Comparison of ENCODE assay signal across 23 cellular contexts in the genomic region with DNA sequence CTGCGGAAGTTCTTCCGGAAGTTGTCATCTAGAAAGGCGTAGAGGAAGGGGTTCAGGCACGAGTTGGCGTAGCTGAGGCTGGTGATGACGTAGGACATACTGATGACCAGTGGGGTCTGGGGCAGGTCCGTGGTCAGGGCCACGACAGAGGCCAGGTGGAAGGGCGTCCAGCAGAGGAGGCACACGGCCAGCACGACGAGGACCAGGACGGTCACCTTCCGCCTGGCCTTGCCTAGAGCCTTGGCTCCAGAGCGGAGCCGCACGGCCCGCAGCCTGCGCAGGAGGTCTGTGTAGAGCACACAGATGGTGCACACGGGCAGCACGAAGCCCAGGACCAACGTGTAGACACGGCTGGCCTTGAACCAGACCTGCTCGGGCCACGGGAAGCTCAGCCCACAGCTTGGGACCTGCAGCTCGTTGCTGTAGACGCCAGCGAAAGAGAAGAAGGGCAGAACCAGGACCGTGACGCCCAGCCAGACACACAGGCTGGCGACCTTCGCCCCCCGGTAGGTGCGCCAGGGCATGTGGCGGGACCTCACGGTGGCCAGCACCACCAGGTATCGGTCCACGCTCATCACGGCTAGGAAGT. TPM values are rescaled to one million over a fixed set of nuclear protein-coding genes. Genes with fewer than 3 reads are reported as not detected.
DNase-seq lines count a peak whose midpoint lies in the region; ATAC-seq and TF ChIP-seq lines count a peak whose summit lies in the region.
"Had no signal": no experiment of that assay in that cellular context is flagged by ENCODE, and none has a peak within 500 bp of the region (broad histone marks: within the 10 kb centered on the region; RNA-seq: fewer than 3 reads in every experiment).

No MANE protein-coding gene starts in this region.

- intact Hi-C loops in uterus (cut with DNase I; ENCODE audit: low total_unique reads) = no loop called here

- no peak overlapping the region for H2AFZ ChIP-seq in osteoblast (ENCODE audit: low read length)

- DNase-seq in activated CD4-positive, CD25-positive, alpha-beta regulatory T cell treated with anti-CD3 and anti-CD28 coated beads, Interleukin-2, amount 50 U/mL, for 72 hours = peak; percentile 24
- peak; percentile 0 for DNase-seq in HK-2 (ENCODE audit: unreplicated experiment)
- DNase-seq in endothelial cell (ENCODE audit: low spot score) = no peak
- peak; percentile 77 for DNase-seq in osteoblast (ENCODE audit: insufficient read length, low spot score, missing footprints)
- no peak for DNase-seq in amygdala (lab: John Stamatoyannopoulos, UW)
- DNase-seq in kidney tubule cell (ENCODE audit: low spot score) = no peak
- no peak for DNase-seq in uterus
- DNase-seq: activated CD4-positive, alpha-beta T cell treated with anti-CD3 and anti-CD28 coated beads for 1 hour; activated gamma-delta T cell; DND-41; HFFc6; NCI-H1092; NCI-H1930; NCI-H226; NCI-H748 treated with DMSO at 0.1 percent for 48 hours; SHP77; SW 1271 had no signal

- no peak for ATAC-seq in activated CD4-positive, CD25-positive, alpha-beta regulatory T cell treated with anti-CD3 and anti-CD28 coated beads, Interleukin-2, amount 50 U/mL, for 24 hours
- ATAC-seq: left lobe of liver had no signal

- no peak overlapping the region for H3K4me3 ChIP-seq in osteoblast (ENCODE audit: insufficient read depth, low read length)
- no peak overlapping the region for H3K4me3 ChIP-seq in uterus
- H3K4me3 ChIP-seq: thoracic aorta had no signal

- H3K79me2 ChIP-seq in osteoblast (ENCODE audit: insufficient read depth, low read length) = no peaks in the 10 kb centered on the region

- H3K9me3 Mint-ChIP-seq in endothelial cell (ENCODE audit: unreplicated experiment) = no peaks in the 10 kb centered on the region
- H3K9me3 Mint-ChIP-seq: HFFc6 had no signal

- TF ChIP-seq CTCF in endothelial cell (IDR thresholded peaks at IDR 0.05; ENCODE audit: unreplicated experiment) = no peak
- TF ChIP-seq CTCF in osteoblast (IDR thresholded peaks at IDR 0.05; ENCODE audit: extremely low read depth, low read depth, low read length) = no peak
- no peak for TF ChIP-seq CTCF in uterus (IDR thresholded peaks at IDR 0.05)

- H3K4me1 Mint-ChIP-seq in endothelial cell (ENCODE audit: unreplicated experiment) = no peaks in the 10 kb centered on the region

- no peaks in the 10 kb centered on the region for H3K4me1 ChIP-seq in osteoblast (ENCODE audit: insufficient read depth, low read length)
- H3K4me1 ChIP-seq in uterus = peaks cover 0 to 6% of the 10 kb centered on the region in 2 donors

- H3K9me3 ChIP-seq in osteoblast (ENCODE audit: low read depth, low read length) (no peaks in the 10 kb centered on the region), uterus (no peaks in the 10 kb centered on the region)
- H3K9me3 ChIP-seq: thoracic aorta had no signal

- no peak overlapping the region for H3K4me2 ChIP-seq in osteoblast (ENCODE audit: insufficient read depth, low read length)

- H3K27ac Mint-ChIP-seq in endothelial cell (ENCODE audit: unreplicated experiment) = no peak overlapping the region
- H3K27ac Mint-ChIP-seq: HFFc6, progenitor cell of endocrine pancreas had no signal

- H3K36me3 Mint-ChIP-seq in endothelial cell (ENCODE audit: low read depth, unreplicated experiment) = no peaks in the 10 kb centered on the region

- TF ChIP-seq POLR2A in uterus (IDR thresholded peaks at IDR 0.05) = no peak

- H4K20me1 ChIP-seq in osteoblast (ENCODE audit: insufficient read depth, low read length) = no peaks in the 10 kb centered on the region

- H3K27me3 ChIP-seq in osteoblast (ENCODE audit: insufficient read depth, low read length) (peaks cover 31% of the 10 kb centered on the region), uterus (peaks cover 4 to 15% of the 10 kb centered on the region in 2 donors)

- H3K36me3 ChIP-seq in osteoblast (ENCODE audit: insufficient read depth, low read length) = no peaks in the 10 kb centered on the region
- no peaks in the 10 kb centered on the region for H3K36me3 ChIP-seq in uterus
- H3K36me3 ChIP-seq: thoracic aorta had no signal

- H3K27ac ChIP-seq in osteoblast (ENCODE audit: low read depth, low read length) (no peak overlapping the region), uterus (no peak overlapping the region)
- H3K27ac ChIP-seq: thoracic aorta had no signal

- H3K27me3 Mint-ChIP-seq in endothelial cell (ENCODE audit: unreplicated experiment) = peaks cover 8% of the 10 kb centered on the region

- peak overlapping the region; percentile 15 for H3K4me3 Mint-ChIP-seq in endothelial cell (ENCODE audit: unreplicated experiment)
- H3K4me3 Mint-ChIP-seq: HFFc6 had no signal

RNA-seq across cellular contexts. Expression of a gene that starts 1.4 kb away (rescaled TPM):
- not detected for total RNA-seq in endothelial cell (ENCODE audit: unreplicated experiment)
- not detected in 2 replicates for total RNA-seq in osteoblast
- not detected for total RNA-seq in uterus
- total RNA-seq: activated CD8-positive, alpha-beta memory T cell treated with anti-CD3 and anti-CD28 coated beads for 36 hours; HFFc6; left lobe of liver; mononuclear cell; progenitor cell of endocrine pancreas; thoracic aorta had no signal

RNA-seq across cellular contexts. Expression of a gene that starts 21.7 kb away (rescaled TPM):
- total RNA-seq in endothelial cell (ENCODE audit: unreplicated experiment) (not detected), osteoblast (0.72 TPM in 1 of 2 replicates, not detected in the other), uterus (not detected)
- total RNA-seq: HFFc6, left lobe of liver, progenitor cell of endocrine pancreas, thoracic aorta had no signal

RNA-seq across cellular contexts. Expression of a gene that starts 26.1 kb away (rescaled TPM):
- total RNA-seq in endothelial cell (ENCODE audit: unreplicated experiment) = 10.2 TPM
- 0.59 and 0.72 TPM in 2 replicates for total RNA-seq in osteoblast
- total RNA-seq in uterus = 1 to 10 TPM in 1 of 4 donors, under 1 TPM in 2, not detected in 1; 0.51 to 1.9 (median 0.64) TPM

RNA-seq across cellular contexts. Expression of a gene that starts 26.6 kb away (rescaled TPM):
- 26.2 TPM for total RNA-seq in endothelial cell (ENCODE audit: unreplicated experiment)
- total RNA-seq in osteoblast = 5.3 and 6.9 TPM in 2 replicates
- 10 to 100 TPM in 1 of 4 donors, 1 to 10 TPM in 3; 4.6 to 38.8 (median 6.7) TPM for total RNA-seq in uterus

RNA-seq across cellular contexts. Expression of a gene that starts 42.9 kb away (rescaled TPM):
- total RNA-seq in endothelial cell (ENCODE audit: unreplicated experiment) = 123 TPM
- 28.9 and 31.5 TPM in 2 replicates for total RNA-seq in osteoblast
- 10 to 100 TPM; 21.5 to 75.4 (median 27.2) TPM for total RNA-seq in uterus

Comparison
In these comparisons a context has a peak if more than half of its experiments do, and no peak if none do; other contexts are left out.
1. DNase-seq: peak in activated CD4-positive, CD25-positive, alpha-beta regulatory T cell treated with anti-CD3 and anti-CD28 coated beads, Interleukin-2, amount 50 U/mL, for 72 hours (single experiment), HK-2 (single experiment) and osteoblast (single experiment); none in endothelial cell (single experiment), amygdala (0 of 56), kidney tubule cell (single experiment) and uterus (0 of 2).